8 cellular contexts compared by ENCODE assay signal in the genomic region with DNA sequence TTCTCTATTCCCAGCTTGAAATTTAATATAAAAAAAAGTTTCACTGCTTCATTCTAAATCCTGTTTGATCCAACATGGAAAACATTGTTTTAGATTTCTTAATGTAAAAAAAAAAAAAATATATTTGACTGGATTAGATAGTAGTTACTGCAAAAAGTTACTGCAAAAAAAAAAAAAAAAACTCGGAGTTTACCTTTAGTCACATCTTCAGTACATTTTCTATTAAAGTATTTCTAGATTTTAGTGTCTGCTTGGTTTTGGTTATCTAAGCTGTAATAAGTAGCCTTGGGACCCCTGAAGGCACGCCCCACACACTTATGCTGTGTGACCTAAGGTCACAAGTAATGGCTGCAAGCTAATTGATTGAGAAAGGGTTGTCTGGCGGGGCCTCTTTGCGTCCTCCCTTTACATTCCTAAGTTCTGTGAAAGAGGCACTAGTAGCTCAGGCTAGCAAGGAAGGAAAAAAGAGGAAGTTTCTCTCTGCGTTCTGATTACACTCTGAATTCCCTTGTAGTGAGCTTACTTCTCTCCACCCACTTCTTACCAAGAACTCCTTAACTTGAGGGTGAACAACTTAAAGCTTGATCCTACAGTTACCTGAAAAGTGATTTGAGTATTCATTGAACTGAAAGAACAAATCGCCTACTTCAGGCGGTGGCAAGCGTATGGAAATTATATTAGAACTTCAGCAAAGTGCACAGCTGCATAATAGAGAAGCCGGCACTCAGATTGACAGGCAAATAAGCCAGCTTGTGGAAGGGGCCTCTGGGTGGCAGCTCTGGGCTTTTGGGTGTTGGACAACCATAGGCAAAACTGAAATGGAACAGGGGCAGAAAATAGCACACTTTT.
A peak's percentile ranks its signal among the peaks of the same experiment; 100 is the strongest.
DNase-seq lines count a peak whose midpoint lies in the region; ATAC-seq and TF ChIP-seq lines count a peak whose summit lies in the region.

No MANE protein-coding gene starts in this region.

- H3K27ac ChIP-seq in cingulate gyrus (ENCODE audit: low read depth, low read length), result peak overlapping the region; percentile 42
- peak overlapping the region; percentile 72 for H3K27ac ChIP-seq in layer of hippocampus (ENCODE audit: low read depth, low read length)
- peak overlapping the region; percentile 42 to 80 (median 73) for H3K27ac ChIP-seq in stomach

- no TSS peak for BruUV-seq in Calu3 (replicated peaks; lab: Mats Ljungman, UMichigan)

- no peaks in the 10 kb centered on the region for H3K4me1 Mint-ChIP-seq in Calu3 (ENCODE audit: low read depth, unreplicated experiment)

- H3K9me3 ChIP-seq in stomach, result peaks cover 0 to 4% (median 0%) of the 10 kb centered on the region in 4 donors

- H3K4me1 ChIP-seq in stomach, result peaks cover 0 to 22% (median 3%) of the 10 kb centered on the region in 4 donors

- no peak overlapping the region for H3K4me3 Mint-ChIP-seq in Calu3 (ENCODE audit: low read depth, unreplicated experiment)

- TF ChIP-seq POLR2A in stomach (IDR thresholded peaks at IDR 0.05), result no peak

- no peaks in the 10 kb centered on the region for H3K9me3 Mint-ChIP-seq in Calu3 (ENCODE audit: low read depth, unreplicated experiment)

- no peaks in the 10 kb centered on the region for H3K36me3 Mint-ChIP-seq in Calu3 (ENCODE audit: insufficient read depth, unreplicated experiment)

- TF ChIP-seq EP300 in stomach (IDR thresholded peaks at IDR 0.05), result no peak

- TF ChIP-seq CTCF in Calu3 (IDR thresholded peaks at IDR 0.05; ENCODE audit: unreplicated experiment) (no peak), stomach (IDR thresholded peaks at IDR 0.05) (no peak)

- H3K4me3 ChIP-seq in stomach, result peak overlapping the region; percentile 28 to 38 (median 35)

- H3K27me3 ChIP-seq in layer of hippocampus (ENCODE audit: control insufficient read depth, insufficient read depth, low read length) (no peaks in the 10 kb centered on the region), stomach (no peaks in the 10 kb centered on the region)

- DNase-seq in Calu3, result peak; percentile 21
- peak; percentile 93 for DNase-seq in NCI-H526 treated with DMSO at 0.1 percent for 48 hours (lab: John Stamatoyannopoulos, UW)
- DNase-seq in stomach, result peak; percentile 31
- no peak for DNase-seq in NCI-H524 (lab: John Stamatoyannopoulos, UW)

- H3K27me3 Mint-ChIP-seq in Calu3 (ENCODE audit: unreplicated experiment), result no peaks in the 10 kb centered on the region

- ATAC-seq in GM21825 (IDR thresholded peaks at IDR 0.05; ENCODE audit: unreplicated experiment), result peak; percentile 82
- ATAC-seq in GM21723 (IDR thresholded peaks at IDR 0.05; ENCODE audit: unreplicated experiment), result no peak

- intact Hi-C loops in Calu3 (cut with micrococcal nuclease; ENCODE audit: unreplicated experiment) (loop anchor here (10.0 kb wide), 1 partner anchor 109 kb away; no protein-coding TSS in a partner anchor), stomach (cut with DNase I; ENCODE audit: low total_unique reads) (no loop called here)

- CTCF ChIA-PET in Calu3 (lab: Charles Lee), result interaction anchor here (0.6 to 0.7 kb wide), 2 partner anchors 12 to 136 kb away, joined by 3 to 5 read pairs; no protein-coding TSS in a partner anchor

- H3K36me3 ChIP-seq in stomach, result no peaks in the 10 kb centered on the region

- no peak overlapping the region for H3K27ac Mint-ChIP-seq in Calu3 (ENCODE audit: unreplicated experiment)

- 4 to 9% (median 6%) methylated on average over 9 of the region's 9 CpGs for WGBS in stomach, 5 donors

Comparison
In these comparisons a context has a peak if more than half of its experiments do, and no peak if none do; other contexts are left out.
1. DNase-seq: peak in Calu3 (single experiment), NCI-H526 treated with DMSO at 0.1 percent for 48 hours (single experiment) and stomach (single experiment); none in NCI-H524 (0 of 2).
2. Peak in every context shown above with its lines, with median percentiles within 50 percentile points of each other: H3K27ac ChIP-seq.